Comparison of ENCODE assay signal across 2 cellular contexts in genomic region chr6:108115598-108116058, GRCh38.
TF ChIP-seq lines count a peak whose summit lies in the region.

No MANE protein-coding gene starts in this region.

TF ChIP-seq in HCT116, 20 proteins besides CTCF, POLR2A, EP300 and RAD21 (continued from another document):
- TF ChIP-seq REST (IDR thresholded peaks at IDR 0.05; ENCODE audit: low read depth): no peak
- TF ChIP-seq CEBPB (IDR thresholded peaks at IDR 0.05; ENCODE audit: low read depth): no peak
- no peak for TF ChIP-seq EGR1 (IDR thresholded peaks at IDR 0.05; ENCODE audit: low read depth)
- no peak for TF ChIP-seq ELF1 (IDR thresholded peaks at IDR 0.05; ENCODE audit: borderline replicate concordance, low read depth)
- no peak for TF ChIP-seq SIN3A (IDR thresholded peaks at IDR 0.05; ENCODE audit: low read depth)
- no peak for TF ChIP-seq ZFX (IDR thresholded peaks at IDR 0.05)
- TF ChIP-seq ZBTB33 (IDR thresholded peaks at IDR 0.05; ENCODE audit: extremely low read depth, insufficient replicate concordance, low read length): no peak
- no peak for TF ChIP-seq EZH2 (IDR thresholded peaks at IDR 0.05)
- TF ChIP-seq SRF (IDR thresholded peaks at IDR 0.05; ENCODE audit: low read depth): no peak
- no peak for TF ChIP-seq ATF3 (IDR thresholded peaks at IDR 0.05)
- TF ChIP-seq POLR2AphosphoS5 (IDR thresholded peaks at IDR 0.05; ENCODE audit: low read depth, low read length): no peak
- no peak for TF ChIP-seq TCF7L2 (IDR thresholded peaks at IDR 0.05; ENCODE audit: borderline replicate concordance, extremely low read depth, insufficient read depth, insufficient read length)
- no peak for TF ChIP-seq YY1 (IDR thresholded peaks at IDR 0.05; ENCODE audit: extremely low read depth, insufficient replicate concordance, low read depth, low read length)

TF ChIP-seq in SK-N-SH treated with all-trans-retinoic acid at 6 μM for 48 hours, 23 proteins besides CTCF, POLR2A, EP300 and RAD21 (continued from another document):
- TF ChIP-seq CSDC2 (CRISPR knock-in tag; IDR thresholded peaks at IDR 0.05): no peak
- no peak for TF ChIP-seq ZFP30 (CRISPR knock-in tag; IDR thresholded peaks at IDR 0.05)
- TF ChIP-seq TCF4 (CRISPR knock-in tag; IDR thresholded peaks at IDR 0.05; ENCODE audit: borderline replicate concordance): no peak
- no peak for TF ChIP-seq PPARA (CRISPR knock-in tag; IDR thresholded peaks at IDR 0.05; ENCODE audit: borderline replicate concordance)
- no peak for TF ChIP-seq ESRRG (CRISPR knock-in tag; IDR thresholded peaks at IDR 0.05)
- TF ChIP-seq GLIS3 (CRISPR knock-in tag; IDR thresholded peaks at IDR 0.05): no peak
- TF ChIP-seq OSR1 (CRISPR knock-in tag; IDR thresholded peaks at IDR 0.05): no peak
